ENCODE assay signal across 13 cellular contexts in the genomic region with DNA sequence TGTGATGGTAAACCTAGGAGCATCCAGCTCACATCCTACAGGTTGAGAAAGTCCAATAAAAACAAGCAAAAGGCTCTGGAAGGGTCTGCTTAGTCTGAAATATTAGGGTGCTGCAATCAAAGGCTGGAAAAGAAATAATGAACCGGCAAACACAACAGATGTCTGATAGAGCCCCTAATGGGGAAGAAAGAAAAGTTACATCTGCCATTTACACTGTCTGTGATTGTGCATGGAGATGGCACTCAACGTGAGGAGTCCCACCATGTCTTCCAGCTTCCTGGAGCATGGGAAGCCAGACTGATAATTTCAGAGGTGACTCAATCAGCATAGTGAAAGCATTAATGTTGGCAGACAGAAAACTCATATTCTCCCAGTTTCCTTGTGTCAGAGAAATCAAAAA.
"Had no signal": no experiment of that assay in that cellular context is flagged by ENCODE, and none has a peak within 500 bp of the region (broad histone marks: within the 10 kb centered on the region; RNA-seq: fewer than 3 reads in every experiment).

No MANE protein-coding gene starts in this region.

- ATAC-seq: activated CD4-positive, CD25-positive, alpha-beta regulatory T cell treated with anti-CD3 and anti-CD28 coated beads, Interleukin-2, amount 50 U/mL, for 24 hours; esophagus mucosa; psoas muscle; stimulated activated effector memory CD8-positive, alpha-beta T cell treated with anti-CD3 and anti-CD28 coated beads, Interleukin-12 subunit alpha, Interleukin-12 subunit beta, amount 100 ng/mL, for 72 hours had no signal

- H3K27me3 ChIP-seq: sigmoid colon had no signal

- H3K27ac ChIP-seq: psoas muscle, sigmoid colon, thoracic aorta had no signal

- DNase-seq: activated CD4-positive, alpha-beta T cell treated with anti-CD3 and anti-CD28 coated beads, Interleukin-2, amount 50 U/mL, for 1 hour; activated CD8-positive, alpha-beta memory T cell treated with anti-CD3 and anti-CD28 coated beads for 24 hours; activated naive CD4-positive, alpha-beta T cell; activated naive CD8-positive, alpha-beta T cell treated with anti-CD3 and anti-CD28 coated beads, Interleukin-2, amount 10 ng/mL, durations not matched to agents 7 days and 5 days; aorta; immature natural killer cell; mesendoderm; psoas muscle; sigmoid colon had no signal

- H3K9me3 ChIP-seq: psoas muscle, sigmoid colon, thoracic aorta had no signal

- H3K4me3 ChIP-seq: psoas muscle, sigmoid colon, thoracic aorta had no signal

- H3K4me1 ChIP-seq: psoas muscle, sigmoid colon had no signal

- H3K36me3 ChIP-seq: sigmoid colon, thoracic aorta had no signal
